ENCODE assay signal across 10 cellular contexts in the genomic region with DNA sequence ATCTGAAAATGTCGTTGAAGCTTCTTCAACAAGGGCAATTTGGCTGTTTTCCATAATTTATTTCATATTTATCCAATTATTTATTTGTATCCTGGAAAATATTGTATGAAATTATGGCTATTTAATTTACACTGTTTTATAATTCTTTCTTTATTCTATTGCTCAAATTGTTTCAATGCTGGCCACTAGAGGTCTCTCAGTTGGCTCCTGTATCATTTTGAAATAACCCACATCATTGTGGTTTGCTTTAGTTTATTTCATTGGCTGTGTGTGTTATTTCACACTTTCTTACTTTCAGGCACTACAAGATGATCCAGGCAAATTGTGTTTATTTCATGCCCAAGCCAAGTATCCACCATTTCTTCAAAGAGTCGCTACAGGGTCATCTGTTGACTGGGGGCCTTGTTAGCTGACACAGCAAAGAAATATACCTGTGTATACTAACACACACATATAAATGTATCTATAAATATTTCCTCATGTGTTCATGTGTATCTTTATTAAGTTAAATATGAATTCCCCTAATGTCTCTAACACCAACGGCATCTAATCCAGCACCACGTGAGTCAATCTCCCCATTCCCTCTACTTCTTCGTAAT.
DNase-seq lines count a peak whose midpoint lies in the region; ATAC-seq and TF ChIP-seq lines count a peak whose summit lies in the region.
"Had no signal": no experiment of that assay in that cellular context is flagged by ENCODE, and none has a peak within 500 bp of the region (broad histone marks: within the 10 kb centered on the region; RNA-seq: fewer than 3 reads in every experiment).

No MANE protein-coding gene starts in this region.

- peaks cover 9% of the 10 kb centered on the region for H3K9me3 Mint-ChIP-seq in neural progenitor cell

- no peaks in the 10 kb centered on the region for H3K36me3 ChIP-seq in neural progenitor cell
- H3K36me3 ChIP-seq: vagina had no signal

- no peaks in the 10 kb centered on the region for H3K36me3 Mint-ChIP-seq in neural progenitor cell

- peaks cover 5% of the 10 kb centered on the region for H3K27me3 Mint-ChIP-seq in neural progenitor cell (ENCODE audit: insufficient read depth, low read depth)

- H3K4me3 ChIP-seq in choroid plexus epithelial cell (ENCODE audit: low read depth, low read length) (no peak overlapping the region), neural progenitor cell (no peak overlapping the region)
- H3K4me3 ChIP-seq: vagina had no signal

- no peak for ATAC-seq in GM21526 (IDR thresholded peaks at IDR 0.05; ENCODE audit: low FRiP score, unreplicated experiment)

- H3K27ac Mint-ChIP-seq in neural progenitor cell: no peak overlapping the region

- no peak overlapping the region for H3K4me2 ChIP-seq in neural progenitor cell

- TF ChIP-seq CTCF in choroid plexus epithelial cell (conservative IDR thresholded peaks at IDR 0.05; ENCODE audit: low read depth, low read length): peak; percentile 51
- peak; percentile 51 for TF ChIP-seq CTCF in neural progenitor cell (IDR thresholded peaks at IDR 0.05)
- TF ChIP-seq CTCF in GM13976 (IDR thresholded peaks at IDR 0.05; ENCODE audit: borderline replicate concordance, control extremely low read depth, extremely low read depth, insufficient read depth, missing control alignments): no peak

- no peaks in the 10 kb centered on the region for H4K20me1 ChIP-seq in neural progenitor cell (ENCODE audit: low read depth)

- H3K27ac ChIP-seq in neural progenitor cell: no peak overlapping the region
- H3K27ac ChIP-seq: vagina had no signal

- H3K9me3 ChIP-seq in neural progenitor cell (ENCODE audit: low read depth): peaks cover 5% of the 10 kb centered on the region
- H3K9me3 ChIP-seq: vagina had no signal

- H3K27me3 ChIP-seq in neural progenitor cell: no peaks in the 10 kb centered on the region
- H3K27me3 ChIP-seq: vagina had no signal

- DNase-seq in G401 (ENCODE audit: low spot score) (peak; percentile 28), MV-4-11 (lab: John Stamatoyannopoulos, UW) (peak; percentile 21), choroid plexus epithelial cell (ENCODE audit: low read depth) (peak; percentile 29), neural progenitor cell (ENCODE audit: low spot score) (no peak), NCI-H187 treated with DMSO at 0.1 percent for 48 hours (lab: John Stamatoyannopoulos, UW) (no peak), GM13976 (ENCODE audit: low spot score) (no peak), T-helper 1 cell (no peak)
- DNase-seq: activated T-cell treated with anti-CD3 and anti-CD28 coated beads, Interleukin-2, amount 50 U/mL, for 48 hours had no signal

- no peak overlapping the region for H3K4me3 Mint-ChIP-seq in neural progenitor cell

- in situ Hi-C loops in G401 (cut with HindIII; ENCODE audit: low sequenced_read_pairs) (no loop called here), GM13976 (cut with MboI; ENCODE audit: low sequenced_read_pairs, unreplicated experiment) (no loop called here)

- H3K4me1 ChIP-seq in neural progenitor cell: no peaks in the 10 kb centered on the region
- H3K4me1 ChIP-seq: vagina had no signal

- no peaks in the 10 kb centered on the region for H3K79me2 ChIP-seq in neural progenitor cell (ENCODE audit: low read depth)

- no peak overlapping the region for H3K9ac ChIP-seq in neural progenitor cell

- H2AFZ ChIP-seq in neural progenitor cell (replicated peaks): no peak overlapping the region

- no peaks in the 10 kb centered on the region for H3K4me1 Mint-ChIP-seq in neural progenitor cell

- peaks cover 6% of the 10 kb centered on the region for H3F3A ChIP-seq in neural progenitor cell (ENCODE audit: low read depth)

Comparison
In these comparisons a context has a peak if more than half of its experiments do, and no peak if none do; other contexts are left out.
1. DNase-seq: peak in G401 (single experiment), MV-4-11 (single experiment) and choroid plexus epithelial cell (single experiment); none in neural progenitor cell (single experiment), NCI-H187 treated with DMSO at 0.1 percent for 48 hours (single experiment), GM13976 (single experiment) and T-helper 1 cell (0 of 5).